In the genomic region with DNA sequence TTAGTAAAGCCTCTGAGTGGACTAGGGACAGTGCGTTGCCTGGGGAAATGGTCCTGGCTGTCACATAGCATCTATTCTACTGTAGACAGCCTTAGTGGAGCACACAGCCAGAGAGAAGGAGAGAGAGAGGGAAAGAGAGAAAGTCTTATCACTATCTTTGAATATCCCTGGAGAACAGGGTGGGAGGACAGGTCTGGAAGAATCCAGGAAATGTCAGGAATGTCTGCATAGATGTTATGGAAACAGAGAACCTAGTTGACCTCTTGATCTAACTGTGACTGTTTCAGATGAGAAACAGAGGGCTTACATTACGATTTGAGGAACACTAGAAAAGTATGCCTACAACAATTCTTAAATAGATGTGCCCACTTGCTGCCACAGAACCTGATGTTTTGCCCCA, we compare ENCODE assay signal across 1 cellular context.
TF ChIP-seq lines count a peak whose summit lies in the region.

No MANE protein-coding gene starts in this region.

TF ChIP-seq in WTC11, 78 proteins besides CTCF, POLR2A, EP300 and RAD21 (continued from another document):
- TF ChIP-seq, protein P1, sequence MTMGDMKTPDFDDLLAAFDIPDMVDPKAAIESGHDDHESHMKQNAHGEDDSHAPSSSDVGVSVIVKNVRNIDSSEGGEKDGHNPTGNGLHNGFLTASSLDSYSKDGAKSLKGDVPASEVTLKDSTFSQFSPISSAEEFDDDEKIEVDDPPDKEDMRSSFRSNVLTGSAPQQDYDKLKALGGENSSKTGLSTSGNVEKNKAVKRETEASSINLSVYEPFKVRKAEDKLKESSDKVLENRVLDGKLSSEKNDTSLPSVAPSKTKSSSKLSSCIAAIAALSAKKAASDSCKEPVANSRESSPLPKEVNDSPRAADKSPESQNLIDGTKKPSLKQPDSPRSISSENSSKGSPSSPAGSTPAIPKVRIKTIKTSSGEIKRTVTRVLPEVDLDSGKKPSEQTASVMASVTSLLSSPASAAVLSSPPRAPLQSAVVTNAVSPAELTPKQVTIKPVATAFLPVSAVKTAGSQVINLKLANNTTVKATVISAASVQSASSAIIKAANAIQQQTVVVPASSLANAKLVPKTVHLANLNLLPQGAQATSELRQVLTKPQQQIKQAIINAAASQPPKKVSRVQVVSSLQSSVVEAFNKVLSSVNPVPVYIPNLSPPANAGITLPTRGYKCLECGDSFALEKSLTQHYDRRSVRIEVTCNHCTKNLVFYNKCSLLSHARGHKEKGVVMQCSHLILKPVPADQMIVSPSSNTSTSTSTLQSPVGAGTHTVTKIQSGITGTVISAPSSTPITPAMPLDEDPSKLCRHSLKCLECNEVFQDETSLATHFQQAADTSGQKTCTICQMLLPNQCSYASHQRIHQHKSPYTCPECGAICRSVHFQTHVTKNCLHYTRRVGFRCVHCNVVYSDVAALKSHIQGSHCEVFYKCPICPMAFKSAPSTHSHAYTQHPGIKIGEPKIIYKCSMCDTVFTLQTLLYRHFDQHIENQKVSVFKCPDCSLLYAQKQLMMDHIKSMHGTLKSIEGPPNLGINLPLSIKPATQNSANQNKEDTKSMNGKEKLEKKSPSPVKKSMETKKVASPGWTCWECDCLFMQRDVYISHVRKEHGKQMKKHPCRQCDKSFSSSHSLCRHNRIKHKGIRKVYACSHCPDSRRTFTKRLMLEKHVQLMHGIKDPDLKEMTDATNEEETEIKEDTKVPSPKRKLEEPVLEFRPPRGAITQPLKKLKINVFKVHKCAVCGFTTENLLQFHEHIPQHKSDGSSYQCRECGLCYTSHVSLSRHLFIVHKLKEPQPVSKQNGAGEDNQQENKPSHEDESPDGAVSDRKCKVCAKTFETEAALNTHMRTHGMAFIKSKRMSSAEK (CRISPR knock-in tag; IDR thresholded peaks at IDR 0.05; ENCODE audit: borderline replicate concordance), result no peak
- TF ChIP-seq, protein P2, sequence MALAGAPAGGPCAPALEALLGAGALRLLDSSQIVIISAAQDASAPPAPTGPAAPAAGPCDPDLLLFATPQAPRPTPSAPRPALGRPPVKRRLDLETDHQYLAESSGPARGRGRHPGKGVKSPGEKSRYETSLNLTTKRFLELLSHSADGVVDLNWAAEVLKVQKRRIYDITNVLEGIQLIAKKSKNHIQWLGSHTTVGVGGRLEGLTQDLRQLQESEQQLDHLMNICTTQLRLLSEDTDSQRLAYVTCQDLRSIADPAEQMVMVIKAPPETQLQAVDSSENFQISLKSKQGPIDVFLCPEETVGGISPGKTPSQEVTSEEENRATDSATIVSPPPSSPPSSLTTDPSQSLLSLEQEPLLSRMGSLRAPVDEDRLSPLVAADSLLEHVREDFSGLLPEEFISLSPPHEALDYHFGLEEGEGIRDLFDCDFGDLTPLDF (CRISPR knock-in tag; IDR thresholded peaks at IDR 0.05), result no peak
- TF ChIP-seq, protein P3, sequence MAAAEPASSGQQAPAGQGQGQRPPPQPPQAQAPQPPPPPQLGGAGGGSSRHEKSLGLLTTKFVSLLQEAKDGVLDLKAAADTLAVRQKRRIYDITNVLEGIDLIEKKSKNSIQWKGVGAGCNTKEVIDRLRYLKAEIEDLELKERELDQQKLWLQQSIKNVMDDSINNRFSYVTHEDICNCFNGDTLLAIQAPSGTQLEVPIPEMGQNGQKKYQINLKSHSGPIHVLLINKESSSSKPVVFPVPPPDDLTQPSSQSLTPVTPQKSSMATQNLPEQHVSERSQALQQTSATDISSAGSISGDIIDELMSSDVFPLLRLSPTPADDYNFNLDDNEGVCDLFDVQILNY (CRISPR knock-in tag; IDR thresholded peaks at IDR 0.05), result no peak
- TF ChIP-seq TEAD1 (CRISPR knock-in tag; IDR thresholded peaks at IDR 0.05) (no peak), ZNF396 (CRISPR knock-in tag; IDR thresholded peaks at IDR 0.05; ENCODE audit: borderline replicate concordance) (no peak), SMAD4 (CRISPR knock-in tag; IDR thresholded peaks at IDR 0.05) (no peak), MYBL2 (CRISPR knock-in tag; IDR thresholded peaks at IDR 0.05) (no peak), SMAD3 (CRISPR knock-in tag; IDR thresholded peaks at IDR 0.05; ENCODE audit: borderline replicate concordance) (no peak), NFYB (CRISPR knock-in tag; conservative IDR thresholded peaks at IDR 0.05; ENCODE audit: low read depth) (no peak), JAZF1 (CRISPR knock-in tag; IDR thresholded peaks at IDR 0.05) (no peak)
- TF ChIP-seq, protein P4, sequence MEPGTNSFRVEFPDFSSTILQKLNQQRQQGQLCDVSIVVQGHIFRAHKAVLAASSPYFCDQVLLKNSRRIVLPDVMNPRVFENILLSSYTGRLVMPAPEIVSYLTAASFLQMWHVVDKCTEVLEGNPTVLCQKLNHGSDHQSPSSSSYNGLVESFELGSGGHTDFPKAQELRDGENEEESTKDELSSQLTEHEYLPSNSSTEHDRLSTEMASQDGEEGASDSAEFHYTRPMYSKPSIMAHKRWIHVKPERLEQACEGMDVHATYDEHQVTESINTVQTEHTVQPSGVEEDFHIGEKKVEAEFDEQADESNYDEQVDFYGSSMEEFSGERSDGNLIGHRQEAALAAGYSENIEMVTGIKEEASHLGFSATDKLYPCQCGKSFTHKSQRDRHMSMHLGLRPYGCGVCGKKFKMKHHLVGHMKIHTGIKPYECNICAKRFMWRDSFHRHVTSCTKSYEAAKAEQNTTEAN (CRISPR knock-in tag; IDR thresholded peaks at IDR 0.05), result no peak
- TF ChIP-seq, protein P5, sequence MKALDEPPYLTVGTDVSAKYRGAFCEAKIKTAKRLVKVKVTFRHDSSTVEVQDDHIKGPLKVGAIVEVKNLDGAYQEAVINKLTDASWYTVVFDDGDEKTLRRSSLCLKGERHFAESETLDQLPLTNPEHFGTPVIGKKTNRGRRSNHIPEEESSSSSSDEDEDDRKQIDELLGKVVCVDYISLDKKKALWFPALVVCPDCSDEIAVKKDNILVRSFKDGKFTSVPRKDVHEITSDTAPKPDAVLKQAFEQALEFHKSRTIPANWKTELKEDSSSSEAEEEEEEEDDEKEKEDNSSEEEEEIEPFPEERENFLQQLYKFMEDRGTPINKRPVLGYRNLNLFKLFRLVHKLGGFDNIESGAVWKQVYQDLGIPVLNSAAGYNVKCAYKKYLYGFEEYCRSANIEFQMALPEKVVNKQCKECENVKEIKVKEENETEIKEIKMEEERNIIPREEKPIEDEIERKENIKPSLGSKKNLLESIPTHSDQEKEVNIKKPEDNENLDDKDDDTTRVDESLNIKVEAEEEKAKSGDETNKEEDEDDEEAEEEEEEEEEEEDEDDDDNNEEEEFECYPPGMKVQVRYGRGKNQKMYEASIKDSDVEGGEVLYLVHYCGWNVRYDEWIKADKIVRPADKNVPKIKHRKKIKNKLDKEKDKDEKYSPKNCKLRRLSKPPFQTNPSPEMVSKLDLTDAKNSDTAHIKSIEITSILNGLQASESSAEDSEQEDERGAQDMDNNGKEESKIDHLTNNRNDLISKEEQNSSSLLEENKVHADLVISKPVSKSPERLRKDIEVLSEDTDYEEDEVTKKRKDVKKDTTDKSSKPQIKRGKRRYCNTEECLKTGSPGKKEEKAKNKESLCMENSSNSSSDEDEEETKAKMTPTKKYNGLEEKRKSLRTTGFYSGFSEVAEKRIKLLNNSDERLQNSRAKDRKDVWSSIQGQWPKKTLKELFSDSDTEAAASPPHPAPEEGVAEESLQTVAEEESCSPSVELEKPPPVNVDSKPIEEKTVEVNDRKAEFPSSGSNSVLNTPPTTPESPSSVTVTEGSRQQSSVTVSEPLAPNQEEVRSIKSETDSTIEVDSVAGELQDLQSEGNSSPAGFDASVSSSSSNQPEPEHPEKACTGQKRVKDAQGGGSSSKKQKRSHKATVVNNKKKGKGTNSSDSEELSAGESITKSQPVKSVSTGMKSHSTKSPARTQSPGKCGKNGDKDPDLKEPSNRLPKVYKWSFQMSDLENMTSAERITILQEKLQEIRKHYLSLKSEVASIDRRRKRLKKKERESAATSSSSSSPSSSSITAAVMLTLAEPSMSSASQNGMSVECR (CRISPR knock-in tag; IDR thresholded peaks at IDR 0.05; ENCODE audit: borderline replicate concordance), result no peak
